9 cellular contexts compared by ENCODE assay signal in the genomic region with DNA sequence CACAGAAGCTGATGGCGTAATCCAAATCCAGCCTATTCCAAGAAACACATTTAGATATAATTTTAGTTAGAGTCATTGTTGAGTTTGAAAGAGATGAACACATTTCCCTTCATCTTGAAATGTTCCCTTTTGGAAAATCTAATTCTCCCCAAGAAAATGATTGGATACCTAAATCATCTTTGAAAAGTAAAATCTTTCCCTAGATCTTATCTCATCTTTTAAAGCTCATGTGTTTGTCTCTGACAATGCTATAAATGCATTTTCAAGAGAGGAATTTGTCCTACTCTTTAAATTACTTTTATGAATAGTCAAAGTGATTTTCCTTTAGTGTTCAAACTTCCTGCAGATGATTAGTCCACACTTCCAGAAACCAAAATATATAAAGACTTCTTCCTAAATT.
"Had no signal": no experiment of that assay in that cellular context is flagged by ENCODE, and none has a peak within 500 bp of the region (broad histone marks: within the 10 kb centered on the region; RNA-seq: fewer than 3 reads in every experiment).

No MANE protein-coding gene starts in this region.

- H3K27ac ChIP-seq: GM23248 had no signal

- H3K9me3 Mint-ChIP-seq: H9 had no signal

- ATAC-seq: GM23338, HCT116 had no signal

- H3K4me1 Mint-ChIP-seq: GM23338 had no signal

- H3K9ac ChIP-seq: GM23248 had no signal

- H3K36me3 ChIP-seq: HAP-1 had no signal

- DNase-seq: GM23248, GOT3, H7, H9, HCEC 1CT, HFFc6 had no signal

- H3K4me3 ChIP-seq: GM23248, GM23338, HAP-1 had no signal

- H3K4me2 ChIP-seq: GM23338 had no signal

- H3K27ac Mint-ChIP-seq: GM23338, H9, HFFc6 had no signal

- H3K9me3 ChIP-seq: HAP-1 had no signal

- H2AFZ ChIP-seq: GM23248, GM23338 had no signal

- H3K4me3 Mint-ChIP-seq: GM23338, H9, HFFc6 had no signal

- H3K4me1 ChIP-seq: HAP-1 had no signal
